Comparison of ENCODE assay signal across 24 cellular contexts in the genomic region with DNA sequence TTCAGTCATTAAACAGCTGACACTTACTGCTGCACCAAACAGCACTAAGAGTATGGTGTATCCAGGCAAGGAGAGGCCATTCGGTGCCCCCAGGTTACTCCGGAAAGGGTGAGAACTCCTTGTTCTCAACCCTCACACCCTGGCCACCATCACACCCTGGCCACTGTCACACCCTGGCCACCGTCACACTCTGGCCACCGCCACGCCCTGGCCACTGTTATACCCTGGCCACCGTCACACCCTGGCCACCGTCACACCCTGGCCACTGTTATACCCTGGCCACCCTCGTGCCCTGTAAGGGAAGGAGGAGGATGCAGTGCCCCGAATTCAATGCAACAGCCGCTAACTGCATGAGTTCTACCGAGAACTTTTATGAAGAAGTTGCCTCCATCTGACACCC.
"Had no signal": no experiment of that assay in that cellular context is flagged by ENCODE, and none has a peak within 500 bp of the region (broad histone marks: within the 10 kb centered on the region; RNA-seq: fewer than 3 reads in every experiment).

No MANE protein-coding gene starts in this region.

- H2AFZ ChIP-seq: parathyroid adenoma had no signal

- H3K27ac ChIP-seq: colonic mucosa, esophagus squamous epithelium, heart right ventricle, neutrophil, parathyroid adenoma, suprapubic skin, transverse colon had no signal

- H3K9me3 ChIP-seq: colonic mucosa, esophagus squamous epithelium, heart right ventricle, neutrophil, suprapubic skin, transverse colon had no signal

- ATAC-seq: heart right ventricle; natural killer cell; sciatic nerve; stimulated activated naive CD8-positive, alpha-beta T cell treated with anti-CD3 and anti-CD28 coated beads, Interleukin-15, amount 100 ng/mL, for 72 hours had no signal

- H3K27me3 ChIP-seq: colonic mucosa, neutrophil had no signal

- H3K36me3 ChIP-seq: colonic mucosa, esophagus squamous epithelium, heart right ventricle, neutrophil, suprapubic skin, transverse colon had no signal

- H3K4me2 ChIP-seq: smooth muscle cell had no signal

- H3K4me3 ChIP-seq: colonic mucosa, esophagus squamous epithelium, heart right ventricle, smooth muscle cell, suprapubic skin, transverse colon had no signal

- DNase-seq: central memory CD4-positive, alpha-beta T cell; colonic mucosa; dermis blood vessel endothelial cell; effector memory CD4-positive, alpha-beta T cell; erythroblast; esophagus squamous epithelium; foreskin melanocyte; glutamatergic neuron; heart right ventricle; hippocampal formation; mesendoderm; natural killer cell; stimulated activated CD4-positive, alpha-beta T cell treated with anti-CD3 and anti-CD28 coated beads, Interleukin-12 subunit alpha, Interleukin-12 subunit beta, amount 100 ng/mL, for 4 hours; stimulated activated CD4-positive, alpha-beta T cell treated with anti-CD3 and anti-CD28 coated beads, Interleukin-1b, Interleukin-23, amount 100 ng/mL, for 48 hours; stimulated activated CD4-positive, alpha-beta T cell treated with anti-CD3 and anti-CD28 coated beads, Interleukin-4, amount 100 ng/mL, for 1 hour; stimulated activated CD8-positive, alpha-beta memory T cell treated with anti-CD3 and anti-CD28 coated beads, Interleukin-4, amount 100 ng/mL, for 48 hours; stimulated activated naive CD4-positive, alpha-beta T cell; stimulated activated naive CD8-positive, alpha-beta T cell treated with anti-CD3 and anti-CD28 coated beads, Interleukin-15, amount 100 ng/mL, for 72 hours; transverse colon had no signal

- H3K9ac ChIP-seq: parathyroid adenoma had no signal

- H3K4me1 ChIP-seq: colonic mucosa, esophagus squamous epithelium, heart right ventricle, parathyroid adenoma, suprapubic skin, transverse colon had no signal
